9 cellular contexts compared by ENCODE assay signal in genomic region chr17:42406602-42407288, GRCh38. TPM values are rescaled to one million over a fixed set of nuclear protein-coding genes. Genes with fewer than 3 reads are reported as not detected.
DNase-seq lines count a peak whose midpoint lies in the region; ATAC-seq, FAIRE-seq and TF ChIP-seq lines count a peak whose summit lies in the region.
"Had no signal": no experiment of that assay in that cellular context is flagged by ENCODE, and none has a peak within 500 bp of the region (broad histone marks: within the 10 kb centered on the region; RNA-seq: fewer than 3 reads in every experiment).

No MANE protein-coding gene starts in this region.

- WGBS in A549 (ENCODE audit: missing lambda C conversion rate) = 71% methylated on average over 5 of the region's 5 CpGs
- WGBS in esophagus muscularis mucosa = 30% methylated on average over 5 of the region's 5 CpGs
- WGBS in prostate gland = 33% methylated on average over 5 of the region's 5 CpGs

- TF ChIP-seq POLR2A in A549 (IDR thresholded peaks at IDR 0.05; ENCODE audit: low read length) (no peak), esophagus muscularis mucosa (IDR thresholded peaks at IDR 0.05; ENCODE audit: low read depth) (no peak), prostate gland (IDR thresholded peaks at IDR 0.05) (no peak), erythroblast (IDR thresholded peaks at IDR 0.05; ENCODE audit: low read length) (no peak)

- DNase-seq in A549 (ENCODE audit: low read depth in 1 of 2, low spot score in 1 of 2) (no peak), RWPE2 (ENCODE audit: low spot score) (no peak), esophagus muscularis mucosa (ENCODE audit: extremely low spot score) (no peak), prostate gland (ENCODE audit: low spot score) (no peak), erythroblast (lab: John Stamatoyannopoulos, UW) (no peak), NCI-H2196 (lab: John Stamatoyannopoulos, UW; ENCODE audit: unreplicated experiment) (no peak)
- no peak for DNase-seq in activated CD4-positive, alpha-beta T cell treated with anti-CD3 and anti-CD28 coated beads, Interleukin-2, amount 10 ng/mL, durations not matched to agents 7 days and 5 days

- TF ChIP-seq CTCF in A549 (IDR thresholded peaks at IDR 0.05) (no peak), RWPE2 (IDR thresholded peaks at IDR 0.05; ENCODE audit: poor library complexity, severe bottlenecking) (no peak), esophagus muscularis mucosa (IDR thresholded peaks at IDR 0.05) (no peak), prostate gland (IDR thresholded peaks at IDR 0.05) (no peak)

- POLR2A ChIA-PET in A549 (lab: Yijun Ruan, JAX) = interaction anchor here (0.6 to 1.9 kb wide), 8 partner anchors 16 to 129 kb away, joined by 3 to 24 read pairs (median 4); partner anchors contain the start of genes CAVIN1, NAGLU and STAT3
- POLR2A ChIA-PET in activated CD4-positive, alpha-beta T cell treated with anti-CD3 and anti-CD28 coated beads, Interleukin-2, amount 10 ng/mL, durations not matched to agents 7 days and 5 days (lab: Charles Lee) = no interaction called here

- no peaks in the 10 kb centered on the region for H3K27me3 ChIP-seq in RWPE2 (ENCODE audit: insufficient read depth, poor library complexity, severe bottlenecking)
- H3K27me3 ChIP-seq in esophagus muscularis mucosa = no peaks in the 10 kb centered on the region
- no peaks in the 10 kb centered on the region for H3K27me3 ChIP-seq in prostate gland (replicated peaks; ENCODE audit: insufficient read depth)

- no peak overlapping the region for H3K27ac Mint-ChIP-seq in activated CD4-positive, alpha-beta T cell treated with anti-CD3 and anti-CD28 coated beads, Interleukin-2, amount 10 ng/mL, durations not matched to agents 7 days and 5 days
- H3K27ac Mint-ChIP-seq: stimulated activated effector memory CD8-positive, alpha-beta T cell treated with anti-CD3 and anti-CD28 coated beads, Interleukin-12 subunit alpha, Interleukin-12 subunit beta, amount 100 ng/mL, for 72 hours had no signal

- H3K36me3 ChIP-seq in RWPE2 (ENCODE audit: low read depth) (peaks cover 57% of the 10 kb centered on the region), esophagus muscularis mucosa (peaks cover 20 to 41% (median 31%) of the 10 kb centered on the region in 4 donors), prostate gland (peaks cover 11 to 13% of the 10 kb centered on the region in 2 donors)

- H3K4me1 Mint-ChIP-seq in activated CD4-positive, alpha-beta T cell treated with anti-CD3 and anti-CD28 coated beads, Interleukin-2, amount 10 ng/mL, durations not matched to agents 7 days and 5 days = peaks cover 20% of the 10 kb centered on the region

- H3K27ac ChIP-seq in A549 (peak overlapping the region; percentile 15 to 84; a peak in 3 of 6 replicates), RWPE2 (ENCODE audit: poor library complexity, severe bottlenecking) (peak overlapping the region; percentile 94), esophagus muscularis mucosa (replicated peaks in 1 of 4) (peak overlapping the region; percentile 97 to 100 (median 100)), prostate gland (peak overlapping the region; percentile 76 to 77)

- no peaks in the 10 kb centered on the region for H3K9me3 Mint-ChIP-seq in activated CD4-positive, alpha-beta T cell treated with anti-CD3 and anti-CD28 coated beads, Interleukin-2, amount 10 ng/mL, durations not matched to agents 7 days and 5 days
- H3K9me3 Mint-ChIP-seq: stimulated activated effector memory CD8-positive, alpha-beta T cell treated with anti-CD3 and anti-CD28 coated beads, Interleukin-12 subunit alpha, Interleukin-12 subunit beta, amount 100 ng/mL, for 72 hours had no signal

- no peak for FAIRE-seq in A549 (lab: Jason Lieb, UNC)

- H3K4me1 ChIP-seq in A549 (peaks cover 80% of the 10 kb centered on the region), RWPE2 (ENCODE audit: insufficient read depth, poor library complexity, severe bottlenecking) (peaks cover 45% of the 10 kb centered on the region), esophagus muscularis mucosa (peaks cover 97 to 100% (median 100%) of the 10 kb centered on the region in 4 donors), prostate gland (replicated peaks) (peaks cover 18% of the 10 kb centered on the region)

- no peaks in the 10 kb centered on the region for H3K36me3 Mint-ChIP-seq in activated CD4-positive, alpha-beta T cell treated with anti-CD3 and anti-CD28 coated beads, Interleukin-2, amount 10 ng/mL, durations not matched to agents 7 days and 5 days (ENCODE audit: low read depth)
- H3K36me3 Mint-ChIP-seq: stimulated activated effector memory CD8-positive, alpha-beta T cell treated with anti-CD3 and anti-CD28 coated beads, Interleukin-12 subunit alpha, Interleukin-12 subunit beta, amount 100 ng/mL, for 72 hours had no signal

- intact Hi-C loops in esophagus muscularis mucosa (cut with DNase I) (no loop called here), prostate gland (cut with DNase I) (loop anchor here (2.0 kb wide), 1 partner anchor 112 kb away; no protein-coding TSS in a partner anchor)

- no peak overlapping the region for H3K4me3 Mint-ChIP-seq in activated CD4-positive, alpha-beta T cell treated with anti-CD3 and anti-CD28 coated beads, Interleukin-2, amount 10 ng/mL, durations not matched to agents 7 days and 5 days
- H3K4me3 Mint-ChIP-seq: stimulated activated effector memory CD8-positive, alpha-beta T cell treated with anti-CD3 and anti-CD28 coated beads, Interleukin-12 subunit alpha, Interleukin-12 subunit beta, amount 100 ng/mL, for 72 hours had no signal

- H3K4me2 ChIP-seq in A549 = peak overlapping the region; percentile 41

- no peak for ATAC-seq in A549
- no peak for ATAC-seq in RWPE2 (ENCODE audit: low read depth)
- no peak for ATAC-seq in GM21825 (IDR thresholded peaks at IDR 0.05; ENCODE audit: unreplicated experiment)

- no peaks in the 10 kb centered on the region for H3K27me3 Mint-ChIP-seq in activated CD4-positive, alpha-beta T cell treated with anti-CD3 and anti-CD28 coated beads, Interleukin-2, amount 10 ng/mL, durations not matched to agents 7 days and 5 days

- TF ChIP-seq EP300 in A549 (IDR thresholded peaks at IDR 0.05) (no peak), esophagus muscularis mucosa (IDR thresholded peaks at IDR 0.05) (no peak)

- CTCF ChIA-PET in A549 (lab: Yijun Ruan, JAX) = interaction anchor here (0.7 to 33.2 kb wide), 54 partner anchors 8 to 439 kb away, joined by 3 to 1360 read pairs (median 4); partner anchors contain the start of genes CAVIN1, RAB5C and STAT3
- CTCF ChIA-PET in activated CD4-positive, alpha-beta T cell treated with anti-CD3 and anti-CD28 coated beads, Interleukin-2, amount 10 ng/mL, durations not matched to agents 7 days and 5 days (lab: Charles Lee) = interaction anchor here (0.8 to 14.5 kb wide), 26 partner anchors 8 to 386 kb away, joined by 3 to 357 read pairs (median 6); partner anchors contain the start of genes CAVIN1, NKIRAS2, STAT3 and STAT5B

- no peak for TF ChIP-seq RAD21 in A549 (conservative IDR thresholded peaks at IDR 0.05 in 1 of 2, IDR thresholded peaks at IDR 0.05 in 1 of 2)

- H3K9me3 ChIP-seq in A549 = no peaks in the 10 kb centered on the region
- H3K9me3 ChIP-seq in RWPE2 (ENCODE audit: severe bottlenecking) = no peaks in the 10 kb centered on the region
- H3K9me3 ChIP-seq in esophagus muscularis mucosa = no peaks in the 10 kb centered on the region
- no peaks in the 10 kb centered on the region for H3K9me3 ChIP-seq in prostate gland

- H3K4me3 ChIP-seq in A549 (no peak overlapping the region), RWPE2 (ENCODE audit: severe bottlenecking) (no peak overlapping the region), esophagus muscularis mucosa (peak overlapping the region in 3 of 4 donors; percentile 1 to 23 (median 17)), prostate gland (no peak overlapping the region)

TF ChIP-seq in A549, 52 proteins besides CTCF, POLR2A, EP300 and RAD21 (continues in another document):
- TF ChIP-seq ZNF302 (CRISPR knock-in tag; IDR thresholded peaks at IDR 0.05) (no peak), CBX2 (IDR thresholded peaks at IDR 0.05; ENCODE audit: borderline replicate concordance, low read depth) (no peak)

RNA-seq across cellular contexts. Expression of gene CAVIN1, which starts 16.3 kb away (rescaled TPM):
- 91.4 and 101 TPM in 2 replicates for polyA plus RNA-seq in A549 (2011; rRNA removed)
- polyA plus RNA-seq in A549 (2012; cell fraction: cytosol; rRNA removed) = 179 and 201 TPM in 2 replicates
- polyA plus RNA-seq in A549 (2012; cell fraction: nucleus; rRNA removed) = 194 and 208 TPM in 2 replicates
- 371 to 416 TPM (median 377 TPM) in 3 replicates for polyA plus RNA-seq in A549 (2017; fragmentation: RNase III; extraction: RNeasy Plus Mini Kit Qiagen cat#74134 plus additional on column Dnase treatment)
- 68.0 and 70.8 TPM in 2 replicates for polyA minus RNA-seq in A549 (2011; rRNA and poly(A)+ RNA removed)
- total RNA-seq in esophagus muscularis mucosa = 1,000 to 10,000 TPM in 2 of 4 donors, 100 to 1,000 TPM in 2; 619 to 1,181 (median 1,019) TPM
- 100 to 1,000 TPM; 214 to 220 TPM for total RNA-seq in prostate gland
- total RNA-seq in activated CD4-positive, alpha-beta T cell treated with anti-CD3 and anti-CD28 coated beads, Interleukin-2, amount 10 ng/mL, durations not matched to agents 7 days and 5 days = 1 to 10 TPM; 1.5 to 1.6 TPM

RNA-seq across cellular contexts. Expression of gene STAT3, which starts 18.5 kb away (rescaled TPM):
- polyA plus RNA-seq in A549 (2011; rRNA removed) (72.8 and 81.9 TPM in 2 replicates), A549 (2017; fragmentation: RNase III; extraction: RNeasy Plus Mini Kit Qiagen cat#74134 plus additional on column Dnase treatment) (97.8 to 115 TPM (median 109 TPM) in 3 replicates)
- 49.5 and 57.3 TPM in 2 replicates for polyA plus RNA-seq in A549 (2012; cell fraction: cytosol; rRNA removed)
- 80.0 and 101 TPM in 2 replicates for polyA plus RNA-seq in A549 (2012; cell fraction: nucleus; rRNA removed)
- polyA minus RNA-seq in A549 (2011; rRNA and poly(A)+ RNA removed) = 127 and 145 TPM in 2 replicates
- total RNA-seq in esophagus muscularis mucosa (100 to 1,000 TPM; 137 to 260 (median 211) TPM), prostate gland (100 to 1,000 TPM; 188 to 230 TPM)
- 100 to 1,000 TPM; 114 to 121 TPM for total RNA-seq in activated CD4-positive, alpha-beta T cell treated with anti-CD3 and anti-CD28 coated beads, Interleukin-2, amount 10 ng/mL, durations not matched to agents 7 days and 5 days

RNA-seq across cellular contexts. Expression of gene ATP6V0A1, which starts 51.9 kb away (rescaled TPM):
- polyA plus RNA-seq in A549 (2011; rRNA removed) = 33.7 and 59.6 TPM in 2 replicates
- polyA plus RNA-seq in A549 (2012; cell fraction: cytosol; rRNA removed) = 36.3 and 39.6 TPM in 2 replicates
- 219 and 262 TPM in 2 replicates for polyA plus RNA-seq in A549 (2012; cell fraction: nucleus; rRNA removed)
- 25.8 to 27.3 TPM (median 26.7 TPM) in 3 replicates for polyA plus RNA-seq in A549 (2017; fragmentation: RNase III; extraction: RNeasy Plus Mini Kit Qiagen cat#74134 plus additional on column Dnase treatment)
- 115 and 146 TPM in 2 replicates for polyA minus RNA-seq in A549 (2011; rRNA and poly(A)+ RNA removed)
- 10 to 100 TPM; 51.9 to 74.9 (median 63.9) TPM for total RNA-seq in esophagus muscularis mucosa
- total RNA-seq in prostate gland = 10 to 100 TPM; 78.0 to 80.3 TPM
- total RNA-seq in activated CD4-positive, alpha-beta T cell treated with anti-CD3 and anti-CD28 coated beads, Interleukin-2, amount 10 ng/mL, durations not matched to agents 7 days and 5 days = 1 to 10 TPM; 4.9 to 8.9 TPM

Comparison
In these comparisons a context has a peak if more than half of its experiments do, and no peak if none do; other contexts are left out.
1. H3K27ac ChIP-seq: peak in every context shown above with its lines; median percentile 100 in esophagus muscularis mucosa; 94 in RWPE2; 76 in prostate gland; 50 in A549.
2. H3K4me3 ChIP-seq: peak in esophagus muscularis mucosa (3 of 4); none in A549 (single experiment), RWPE2 (single experiment) and prostate gland (0 of 2).
3. RNA of gene CAVIN1, which starts 16.3 kb away (total RNA-seq): 619 to 1,181 TPM in esophagus muscularis mucosa and 214 to 220 TPM in prostate gland; 1.5 to 1.6 TPM in activated CD4-positive, alpha-beta T cell treated with anti-CD3 and anti-CD28 coated beads, Interleukin-2, amount 10 ng/mL, durations not matched to agents 7 days and 5 days; every median in the first group is over 10 times any median in the second.
4. RNA of gene ATP6V0A1, which starts 51.9 kb away (total RNA-seq): 78.0 to 80.3 TPM in prostate gland and 51.9 to 74.9 TPM in esophagus muscularis mucosa; 4.9 to 8.9 TPM in activated CD4-positive, alpha-beta T cell treated with anti-CD3 and anti-CD28 coated beads, Interleukin-2, amount 10 ng/mL, durations not matched to agents 7 days and 5 days; every median in the first group is over 4 times any median in the second.